Comparison of ENCODE assay signal across 8 cellular contexts in the genomic region with DNA sequence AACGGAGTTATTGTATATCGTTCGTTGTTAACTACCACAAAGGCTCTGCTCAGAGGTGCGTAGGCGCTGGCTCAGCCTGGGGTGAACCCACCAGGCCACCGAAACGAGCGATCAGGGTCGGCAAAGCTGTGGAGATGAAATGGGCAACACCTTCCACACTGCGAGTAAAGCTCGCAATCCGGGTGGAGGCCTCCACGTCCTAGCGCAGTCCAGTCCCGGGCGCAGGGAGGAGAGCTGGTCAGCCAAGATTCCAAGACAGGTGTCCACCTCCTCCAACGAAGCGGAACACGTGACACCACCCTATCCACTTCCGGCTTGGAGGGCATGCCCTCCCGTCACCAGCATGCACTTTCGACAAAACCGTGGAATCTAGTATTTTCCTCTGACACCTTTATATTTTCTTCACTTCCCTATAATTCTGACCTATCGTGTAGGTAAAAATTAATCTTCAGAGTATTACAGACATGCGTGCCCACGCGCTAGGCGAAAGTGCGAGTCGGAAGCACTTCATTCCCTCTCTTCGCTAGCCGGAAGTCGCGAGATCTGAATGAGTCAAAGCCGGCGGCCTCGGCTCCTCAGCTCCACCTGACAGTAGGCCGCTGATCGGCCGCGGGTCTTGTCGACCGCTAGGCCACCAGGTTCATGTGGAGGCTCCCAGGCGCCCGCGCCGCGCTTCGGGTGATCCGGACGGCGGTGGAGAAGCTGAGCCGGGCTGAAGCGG. TPM values are rescaled to one million over a fixed set of nuclear protein-coding genes. Genes with fewer than 3 reads are reported as not detected.
DNase-seq lines count a peak whose midpoint lies in the region; ATAC-seq lines count a peak whose summit lies in the region.

A gene with protein sequence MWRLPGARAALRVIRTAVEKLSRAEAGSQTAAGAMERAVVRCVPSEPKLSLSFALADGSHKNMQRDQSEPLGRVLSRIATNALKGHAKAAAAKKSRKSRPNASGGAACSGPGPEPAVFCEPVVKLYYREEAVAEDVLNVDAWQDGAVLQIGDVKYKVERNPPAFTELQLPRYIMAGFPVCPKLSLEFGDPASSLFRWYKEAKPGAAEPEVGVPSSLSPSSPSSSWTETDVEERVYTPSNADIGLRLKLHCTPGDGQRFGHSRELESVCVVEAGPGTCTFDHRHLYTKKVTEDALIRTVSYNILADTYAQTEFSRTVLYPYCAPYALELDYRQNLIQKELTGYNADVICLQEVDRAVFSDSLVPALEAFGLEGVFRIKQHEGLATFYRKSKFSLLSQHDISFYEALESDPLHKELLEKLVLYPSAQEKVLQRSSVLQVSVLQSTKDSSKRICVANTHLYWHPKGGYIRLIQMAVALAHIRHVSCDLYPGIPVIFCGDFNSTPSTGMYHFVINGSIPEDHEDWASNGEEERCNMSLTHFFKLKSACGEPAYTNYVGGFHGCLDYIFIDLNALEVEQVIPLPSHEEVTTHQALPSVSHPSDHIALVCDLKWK (plus strand): TSS at position 537 of the 721 bp plus-strand sequence. CDS start 106 bp downstream, at position 643.

- peak within 1 kb of the TSS; percentile 29 for H4K8ac ChIP-seq in mesendoderm (ENCODE audit: low read depth, low read length)

- H3K36me3 ChIP-seq in endocrine pancreas (ENCODE audit: control insufficient read depth, insufficient read depth, low read length) (no peaks in the 10 kb centered on the region), mesendoderm (ENCODE audit: control insufficient read depth, insufficient read depth, low read length) (no peaks in the 10 kb centered on the region)

- peak; percentile 95 for DNase-seq in COLO829 (ENCODE audit: low spot score)
- DNase-seq in HS-5 (ENCODE audit: low read depth) = peak; percentile 92
- DNase-seq in NOMO-1 treated with dmso at 0.1 percent for 144 hours (lab: John Stamatoyannopoulos, UW; ENCODE audit: unreplicated experiment) = peak; percentile 86
- peak; percentile 60 to 65 (median 61) for DNase-seq in activated CD8-positive, alpha-beta memory T cell treated with anti-CD3 and anti-CD28 coated beads for 48 hours (ENCODE audit: low read depth in 2 of 3, low spot score in 2 of 3)
- DNase-seq in mesendoderm = peak; percentile 96
- DNase-seq in stimulated activated CD8-positive, alpha-beta memory T cell treated with anti-CD3 and anti-CD28 coated beads, Interleukin-12 subunit alpha, Interleukin-12 subunit beta, amount 100 ng/mL, for 4 hours (ENCODE audit: low read depth) = peak; percentile 72

- H3K9ac ChIP-seq in endocrine pancreas (ENCODE audit: control insufficient read depth, insufficient read depth, low read length) (peak within 1 kb of the TSS; percentile 98), mesendoderm (ENCODE audit: low read length) (peak within 1 kb of the TSS; percentile 88)

- WGBS in mesendoderm (ENCODE audit: extremely low coverage, insufficient coverage, low lambda C conversion rate) = no CpG with 5 or more reads among the region's 54 CpGs

- no peak within 1 kb of the TSS for H2AK5ac ChIP-seq in mesendoderm (ENCODE audit: low read length)

- peaks cover 13% of the 10 kb centered on the region for H3K79me2 ChIP-seq in mesendoderm (ENCODE audit: control insufficient read depth, insufficient read depth, low read length)

- H3K4ac ChIP-seq in mesendoderm (ENCODE audit: low read depth, low read length) = peak within 1 kb of the TSS; percentile 74

- no peak within 1 kb of the TSS for H2BK15ac ChIP-seq in mesendoderm (replicated peaks; ENCODE audit: low read depth)

- H3K56ac ChIP-seq in mesendoderm (ENCODE audit: low read length) = peak within 1 kb of the TSS; percentile 94

- H3K9me3 ChIP-seq in endocrine pancreas (ENCODE audit: control insufficient read depth, low read length) = no peaks in the 10 kb centered on the region

- peak within 1 kb of the TSS; percentile 41 for H3K27ac ChIP-seq in mesendoderm (ENCODE audit: low read depth, low read length)

- H3K4me2 ChIP-seq in mesendoderm (ENCODE audit: low read length) = peak within 1 kb of the TSS; percentile 100

- no peak within 1 kb of the TSS for H3K18ac ChIP-seq in mesendoderm (ENCODE audit: low read length)

- peaks cover 13% of the 10 kb centered on the region for H3K4me1 ChIP-seq in endocrine pancreas (ENCODE audit: control insufficient read depth, insufficient read depth, low read length)
- no peaks in the 10 kb centered on the region for H3K4me1 ChIP-seq in mesendoderm (ENCODE audit: control insufficient read depth, low read depth, low read length)

- peak within 1 kb of the TSS; percentile 92 for H3K4me3 ChIP-seq in endocrine pancreas (ENCODE audit: control insufficient read depth, insufficient read depth, low read length)
- peak within 1 kb of the TSS; percentile 83 for H3K4me3 ChIP-seq in mesendoderm (ENCODE audit: low read length)

- ATAC-seq in GM19468 (IDR thresholded peaks at IDR 0.05; ENCODE audit: extremely low read depth, unreplicated experiment) = peak; percentile 57

- H3K79me1 ChIP-seq in mesendoderm (ENCODE audit: low read length) = peaks cover 7% of the 10 kb centered on the region

- H4K5ac ChIP-seq in mesendoderm (ENCODE audit: low read length) = no peak within 1 kb of the TSS

- no peaks in the 10 kb centered on the region for H3K27me3 ChIP-seq in endocrine pancreas (ENCODE audit: control insufficient read depth, insufficient read depth, low read length)
- H3K27me3 ChIP-seq in mesendoderm (ENCODE audit: insufficient read depth, low read length, poor library complexity) = no peaks in the 10 kb centered on the region

- no peak within 1 kb of the TSS for H2BK5ac ChIP-seq in mesendoderm (ENCODE audit: low read length)

- peak within 1 kb of the TSS; percentile 51 for H3K23ac ChIP-seq in mesendoderm (ENCODE audit: low read length)

- no peak within 1 kb of the TSS for H2BK120ac ChIP-seq in mesendoderm (ENCODE audit: low read depth, low read length)

RNA-seq across cellular contexts. Expression of the gene that starts here (rescaled TPM):
- polyA plus RNA-seq in mesendoderm (2013, experiment 1 of 2) = 9.2 TPM
- 9.3 TPM for polyA plus RNA-seq in mesendoderm (2013, experiment 2 of 2)

Comparison
In these comparisons a context has a peak if more than half of its experiments do, and no peak if none do; other contexts are left out.
1. Peak in every context shown above with its lines: DNase-seq, ATAC-seq, H3K4me3 ChIP-seq and H3K27ac ChIP-seq.